ENCODE assay signal across 1 cellular context in genomic region chr1:205749826-205750682, GRCh38.
TF ChIP-seq lines count a peak whose summit lies in the region.

TSS of gene NUCKS1 (minus strand) at chr1:205750182. CDS start at chr1:205749973, 209 bp downstream.

TF ChIP-seq in HEK293, 187 proteins besides CTCF, POLR2A, EP300 and RAD21 (continued from another document):
- TF ChIP-seq ZNF148 (tag by site-specific recombination; IDR thresholded peaks at IDR 0.05; ENCODE audit: borderline replicate concordance): no peak
- peak; percentile 90 for TF ChIP-seq SP7 (tag by site-specific recombination; IDR thresholded peaks at IDR 0.05)
- TF ChIP-seq ZNF654 (tag by site-specific recombination; IDR thresholded peaks at IDR 0.05; ENCODE audit: low read depth): no peak; the same call in 1 of the 2 replicates
- TF ChIP-seq ZNF510 (tag by site-specific recombination; IDR thresholded peaks at IDR 0.05; ENCODE audit: insufficient replicate concordance): no peak
- no peak for TF ChIP-seq ZNF214 (tag by site-specific recombination; IDR thresholded peaks at IDR 0.05; ENCODE audit: borderline replicate concordance)
- TF ChIP-seq ZNF112 (tag by site-specific recombination; IDR thresholded peaks at IDR 0.05): no peak
- TF ChIP-seq ZNF521 (tag by site-specific recombination; IDR thresholded peaks at IDR 0.05): no peak
- TF ChIP-seq ZNF266 (tag by site-specific recombination; IDR thresholded peaks at IDR 0.05; ENCODE audit: low read depth): no peak
- no peak for TF ChIP-seq ZNF426 (tag by site-specific recombination; IDR thresholded peaks at IDR 0.05)
- TF ChIP-seq REST (tag by site-specific recombination; IDR thresholded peaks at IDR 0.05): no peak
- peak; percentile 36 for TF ChIP-seq KLF1 (tag by site-specific recombination; IDR thresholded peaks at IDR 0.05)
- no peak for TF ChIP-seq GFI1B (tag by site-specific recombination; IDR thresholded peaks at IDR 0.05)
